ENCODE assay signal across 9 cellular contexts in the genomic region with DNA sequence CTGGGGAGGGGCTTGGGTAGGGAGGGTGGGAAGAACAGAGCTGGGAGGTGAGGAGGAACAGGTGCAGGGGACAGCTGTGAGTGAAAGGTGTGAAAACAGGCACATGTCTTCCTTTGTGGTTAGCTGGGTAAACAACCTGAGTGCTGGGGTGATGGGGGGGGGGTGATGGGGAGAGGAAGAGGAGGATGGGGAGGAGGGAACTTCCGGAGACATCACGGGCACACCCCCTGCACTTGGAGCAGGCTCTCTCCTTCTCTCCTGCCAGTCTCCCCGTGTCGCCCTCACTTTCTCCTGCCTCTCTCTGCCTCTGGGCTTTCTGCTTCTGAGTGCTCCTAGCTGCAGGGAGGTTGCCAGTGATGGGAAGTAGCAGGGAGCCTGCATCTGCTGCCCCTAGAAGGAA.
DNase-seq lines count a peak whose midpoint lies in the region; ATAC-seq and TF ChIP-seq lines count a peak whose summit lies in the region.
"Had no signal": no experiment of that assay in that cellular context is flagged by ENCODE, and none has a peak within 500 bp of the region (broad histone marks: within the 10 kb centered on the region; RNA-seq: fewer than 3 reads in every experiment).

No MANE protein-coding gene starts in this region.

- CTCF ChIA-PET in HEK293T (lab: Yijun Ruan, JAX) = no interaction called here

- no peaks in the 10 kb centered on the region for H3K9me3 ChIP-seq in neutrophil

- H3K27ac ChIP-seq in neutrophil = peak overlapping the region; percentile 97
- no peak overlapping the region for H3K27ac ChIP-seq in caudate nucleus (ENCODE audit: low read depth, low read length)
- H3K27ac ChIP-seq: 22Rv1 had no signal

- POLR2A ChIA-PET in HEK293T (lab: Yijun Ruan, JAX) = no interaction called here

- ATAC-seq in GM21619 (IDR thresholded peaks at IDR 0.05; ENCODE audit: unreplicated experiment) = no peak

- peak overlapping the region; percentile 48 to 53 for H3K4me3 ChIP-seq in neutrophil (ENCODE audit: low read depth in 1 of 2, low read length in 1 of 2)

- peaks cover 57 to 66% of the 10 kb centered on the region in 2 experiments for H3K4me1 ChIP-seq in neutrophil (ENCODE audit: control insufficient read depth in 1 of 2, insufficient read depth in 1 of 2, low read depth in 1 of 2, low read length in 1 of 2)

- no peaks in the 10 kb centered on the region for H3K36me3 ChIP-seq in neutrophil

- no peak for TF ChIP-seq CTCF in neutrophil (IDR thresholded peaks at IDR 0.05)

- no peaks in the 10 kb centered on the region for H3K27me3 ChIP-seq in neutrophil

- peak; percentile 25 for DNase-seq in DMS 273 (lab: John Stamatoyannopoulos, UW; ENCODE audit: unreplicated experiment)
- no peak for DNase-seq in DMS 273 treated with DMSO at 0.1 percent for 48 hours (lab: John Stamatoyannopoulos, UW)
- peak; percentile 74 for DNase-seq in NCI-H2107 (lab: John Stamatoyannopoulos, UW)
- DNase-seq in activated T-cell treated with anti-CD3 and anti-CD28 coated beads for 4 hours = peak; percentile 46
- DNase-seq in caudate nucleus (lab: John Stamatoyannopoulos, UW) = no peak
- no peak for DNase-seq in HEK293T (ENCODE audit: extremely low spot score)

TF ChIP-seq in HEK293T, 16 proteins besides CTCF, POLR2A, EP300 and RAD21:
- TF ChIP-seq FOXA1 (IDR thresholded peaks at IDR 0.05) (no peak), HDGF (IDR thresholded peaks at IDR 0.05; ENCODE audit: borderline replicate concordance) (no peak), ZNF384 (IDR thresholded peaks at IDR 0.05) (no peak), SP1 (IDR thresholded peaks at IDR 0.05) (no peak), NFRKB (IDR thresholded peaks at IDR 0.05) (no peak), TARDBP (IDR thresholded peaks at IDR 0.05) (no peak), ELF4 (IDR thresholded peaks at IDR 0.05) (no peak), LEF1 (IDR thresholded peaks at IDR 0.05; ENCODE audit: borderline replicate concordance) (no peak), ARNT (IDR thresholded peaks at IDR 0.05) (no peak)
- TF ChIP-seq, protein P1, sequence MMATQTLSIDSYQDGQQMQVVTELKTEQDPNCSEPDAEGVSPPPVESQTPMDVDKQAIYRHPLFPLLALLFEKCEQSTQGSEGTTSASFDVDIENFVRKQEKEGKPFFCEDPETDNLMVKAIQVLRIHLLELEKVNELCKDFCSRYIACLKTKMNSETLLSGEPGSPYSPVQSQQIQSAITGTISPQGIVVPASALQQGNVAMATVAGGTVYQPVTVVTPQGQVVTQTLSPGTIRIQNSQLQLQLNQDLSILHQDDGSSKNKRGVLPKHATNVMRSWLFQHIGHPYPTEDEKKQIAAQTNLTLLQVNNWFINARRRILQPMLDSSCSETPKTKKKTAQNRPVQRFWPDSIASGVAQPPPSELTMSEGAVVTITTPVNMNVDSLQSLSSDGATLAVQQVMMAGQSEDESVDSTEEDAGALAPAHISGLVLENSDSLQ (IDR thresholded peaks at IDR 0.05) = no peak
TF ChIP-seq in HEK293T: peak in this region for 0.

Comparison
In these comparisons a context has a peak if more than half of its experiments do, and no peak if none do; other contexts are left out.
1. DNase-seq: peak in DMS 273 (single experiment), NCI-H2107 (single experiment) and activated T-cell treated with anti-CD3 and anti-CD28 coated beads for 4 hours (single experiment); none in DMS 273 treated with DMSO at 0.1 percent for 48 hours (single experiment), caudate nucleus (0 of 61) and HEK293T (single experiment).